Comparison of ENCODE assay signal across 18 cellular contexts in genomic region chr7:29511337-29511736, GRCh38. TPM values are rescaled to one million over a fixed set of nuclear protein-coding genes. Genes with fewer than 3 reads are reported as not detected.
DNase-seq lines count a peak whose midpoint lies in the region; ATAC-seq and TF ChIP-seq lines count a peak whose summit lies in the region.
"Had no signal": no experiment of that assay in that cellular context is flagged by ENCODE, and none has a peak within 500 bp of the region (broad histone marks: within the 10 kb centered on the region; RNA-seq: fewer than 3 reads in every experiment).

No MANE protein-coding gene starts in this region.

- peak overlapping the region; percentile 46 for H3K4me2 ChIP-seq in BLaER1
- H3K4me2 ChIP-seq: GM23338 had no signal

- TF ChIP-seq CTCF in activated CD8-positive, alpha-beta T cell treated with anti-CD3 and anti-CD28 coated beads for 36 hours (IDR thresholded peaks at IDR 0.05) = no peak

- no peak overlapping the region for H3K27ac ChIP-seq in BLaER1
- H3K27ac ChIP-seq: 22Rv1 had no signal

- H3K27ac Mint-ChIP-seq in activated CD8-positive, alpha-beta T cell treated with anti-CD3 and anti-CD28 coated beads for 36 hours = no peak overlapping the region
- H3K27ac Mint-ChIP-seq: B cell; CD4-positive, alpha-beta memory T cell; GM23338 had no signal

- no peaks in the 10 kb centered on the region for H3K27me3 Mint-ChIP-seq in activated CD8-positive, alpha-beta T cell treated with anti-CD3 and anti-CD28 coated beads for 36 hours
- H3K27me3 Mint-ChIP-seq: B cell had no signal

- no peaks in the 10 kb centered on the region for H3K9me3 ChIP-seq in BLaER1

- no peaks in the 10 kb centered on the region for H3K27me3 ChIP-seq in BLaER1

- peaks cover 1% of the 10 kb centered on the region for H3K36me3 Mint-ChIP-seq in activated CD8-positive, alpha-beta T cell treated with anti-CD3 and anti-CD28 coated beads for 36 hours (ENCODE audit: low read depth)

- peaks cover 3% of the 10 kb centered on the region for H3K4me1 Mint-ChIP-seq in activated CD8-positive, alpha-beta T cell treated with anti-CD3 and anti-CD28 coated beads for 36 hours (ENCODE audit: low read depth)
- H3K4me1 Mint-ChIP-seq: GM23338 had no signal

- no peak overlapping the region for H3K4me3 ChIP-seq in BLaER1
- H3K4me3 ChIP-seq: GM12878, GM23338 had no signal

- POLR2A ChIA-PET in activated CD8-positive, alpha-beta T cell treated with anti-CD3 and anti-CD28 coated beads for 36 hours (lab: Charles Lee) = no interaction called here

- no peaks in the 10 kb centered on the region for H3K9me3 Mint-ChIP-seq in activated CD8-positive, alpha-beta T cell treated with anti-CD3 and anti-CD28 coated beads for 36 hours
- H3K9me3 Mint-ChIP-seq: CD4-positive, alpha-beta memory T cell; GM23338; H9 had no signal

- no peaks in the 10 kb centered on the region for H4K20me1 ChIP-seq in BLaER1

- H3K9ac ChIP-seq in BLaER1 = no peak overlapping the region

- no peak for ATAC-seq in activated CD8-positive, alpha-beta T cell treated with anti-CD3 and anti-CD28 coated beads for 36 hours
- no peak for ATAC-seq in HG02588 (IDR thresholded peaks at IDR 0.05; ENCODE audit: unreplicated experiment)
- ATAC-seq: GM12878, HCT116 had no signal

- H3K4me3 Mint-ChIP-seq in activated CD8-positive, alpha-beta T cell treated with anti-CD3 and anti-CD28 coated beads for 36 hours = no peak overlapping the region
- H3K4me3 Mint-ChIP-seq: B cell; CD4-positive, alpha-beta memory T cell; GM23338; H9 had no signal

- DNase-seq in GDM1 (lab: John Stamatoyannopoulos, UW) = peak; percentile 20
- DNase-seq in activated CD8-positive, alpha-beta T cell treated with anti-CD3 and anti-CD28 coated beads for 36 hours = peak; percentile 12
- no peak for DNase-seq in NCI-H82 (lab: John Stamatoyannopoulos, UW)
- no peak for DNase-seq in MV-4-11 (lab: John Stamatoyannopoulos, UW)
- DNase-seq: C1 segment of cervical spinal cord; Calu3; CD4-positive, alpha-beta memory T cell; COR-L47; DMS53; DMS79 treated with DMSO at 0.1 percent for 48 hours; H9 had no signal

- intact Hi-C loops in activated CD8-positive, alpha-beta T cell treated with anti-CD3 and anti-CD28 coated beads for 36 hours (cut with micrococcal nuclease) = no loop called here

- H3K4me1 ChIP-seq in BLaER1 = peaks cover 17% of the 10 kb centered on the region

- CTCF ChIA-PET in activated CD8-positive, alpha-beta T cell treated with anti-CD3 and anti-CD28 coated beads for 36 hours (lab: Charles Lee) = no interaction called here

- H3K36me3 ChIP-seq in BLaER1 = no peaks in the 10 kb centered on the region

RNA-seq across cellular contexts. Expression of gene PRR15, which starts 52.3 kb away (rescaled TPM):
- total RNA-seq in activated CD8-positive, alpha-beta T cell treated with anti-CD3 and anti-CD28 coated beads for 36 hours = not detected
- total RNA-seq: B cell; CD4-positive, alpha-beta memory T cell; GM12878 had no signal

Comparison
In these comparisons a context has a peak if more than half of its experiments do, and no peak if none do; other contexts are left out.
1. DNase-seq: peak in GDM1 (single experiment) and activated CD8-positive, alpha-beta T cell treated with anti-CD3 and anti-CD28 coated beads for 36 hours (single experiment); none in NCI-H82 (single experiment) and MV-4-11 (single experiment).